8 cellular contexts compared by ENCODE assay signal in the genomic region with DNA sequence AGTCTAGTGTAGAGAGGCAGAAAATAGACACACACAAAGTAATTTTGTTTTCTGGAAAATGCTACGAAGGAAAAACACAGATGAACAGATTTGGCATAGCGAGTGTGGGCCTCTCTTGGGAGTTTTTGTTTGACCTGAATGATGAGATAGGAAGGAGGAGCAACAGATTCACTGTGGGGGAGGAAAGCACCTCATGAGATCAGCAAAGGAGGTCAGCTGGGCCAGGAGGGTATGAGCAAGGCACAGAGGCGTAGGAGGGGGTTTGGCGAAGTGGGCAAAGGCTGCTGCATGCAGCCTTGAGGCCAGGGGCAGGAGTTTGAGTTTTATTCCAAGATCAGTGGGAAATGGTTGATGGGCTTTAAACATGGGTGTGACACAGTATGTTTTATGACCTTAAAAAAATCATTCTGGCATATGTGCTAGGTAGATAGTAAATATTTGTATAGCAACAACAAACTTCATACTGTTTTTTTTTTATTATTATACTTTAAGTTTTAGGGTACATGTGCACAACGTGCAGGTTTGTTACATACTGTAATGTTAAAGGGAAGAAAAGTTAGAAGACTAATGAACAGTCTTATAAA. TPM values are rescaled to one million over a fixed set of nuclear protein-coding genes. Genes with fewer than 3 reads are reported as not detected.
DNase-seq lines count a peak whose midpoint lies in the region; ATAC-seq and TF ChIP-seq lines count a peak whose summit lies in the region.

No MANE protein-coding gene starts in this region.

- H3K27ac Mint-ChIP-seq in activated CD8-positive, alpha-beta T cell treated with anti-CD3 and anti-CD28 coated beads for 36 hours = peak overlapping the region; percentile 75
- H3K27ac Mint-ChIP-seq in activated CD8-positive, alpha-beta T cell treated with anti-CD3 and anti-CD28 coated beads, Interleukin-2, amount 10 ng/mL, durations not matched to agents 7 days and 5 days = no peak overlapping the region

- H3K4me1 ChIP-seq in testis (peaks cover 18% of the 10 kb centered on the region), BE2C (no peaks in the 10 kb centered on the region)

- 46 to 54% methylated on average over 5 of the region's 5 CpGs for WGBS in testis, 2 donors

- H3K36me3 ChIP-seq in testis (ENCODE audit: low read depth, missing control alignments) (no peaks in the 10 kb centered on the region), BE2C (no peaks in the 10 kb centered on the region)

- peak overlapping the region; percentile 73 to 76 for H3K27ac ChIP-seq in testis

- intact Hi-C loops in activated CD8-positive, alpha-beta T cell treated with anti-CD3 and anti-CD28 coated beads for 36 hours (cut with micrococcal nuclease) = no loop called here
- intact Hi-C loops in testis (cut with DNase I; ENCODE audit: low total_unique reads) = no loop called here

- no peaks in the 10 kb centered on the region for H3K27me3 ChIP-seq in testis
- no peaks in the 10 kb centered on the region for H3K27me3 ChIP-seq in BE2C

- TF ChIP-seq CTCF in activated CD8-positive, alpha-beta T cell treated with anti-CD3 and anti-CD28 coated beads for 36 hours (IDR thresholded peaks at IDR 0.05) = no peak
- no peak for TF ChIP-seq CTCF in fibroblast of villous mesenchyme (IDR thresholded peaks at IDR 0.05; ENCODE audit: insufficient read depth, low read depth, low read length)
- TF ChIP-seq CTCF in testis (IDR thresholded peaks at IDR 0.05) = no peak
- no peak for TF ChIP-seq CTCF in BE2C (IDR thresholded peaks at IDR 0.05; ENCODE audit: low read depth, low read length)

- H3K36me3 Mint-ChIP-seq in activated CD8-positive, alpha-beta T cell treated with anti-CD3 and anti-CD28 coated beads for 36 hours (ENCODE audit: low read depth) = peaks cover 4% of the 10 kb centered on the region
- no peaks in the 10 kb centered on the region for H3K36me3 Mint-ChIP-seq in activated CD8-positive, alpha-beta T cell treated with anti-CD3 and anti-CD28 coated beads, Interleukin-2, amount 10 ng/mL, durations not matched to agents 7 days and 5 days (ENCODE audit: low read depth)

- no peak for TF ChIP-seq POLR2A in testis (IDR thresholded peaks at IDR 0.05)

- CTCF ChIA-PET in activated CD8-positive, alpha-beta T cell treated with anti-CD3 and anti-CD28 coated beads for 36 hours (lab: Charles Lee) = interaction anchor here (1.1 kb wide), 1 partner anchor 13 kb away, joined by 3 read pairs; no protein-coding TSS in a partner anchor
- CTCF ChIA-PET in activated CD8-positive, alpha-beta T cell treated with anti-CD3 and anti-CD28 coated beads, Interleukin-2, amount 10 ng/mL, durations not matched to agents 7 days and 5 days (lab: Charles Lee) = no interaction called here

- H3K4me3 ChIP-seq in fibroblast of villous mesenchyme (ENCODE audit: low read depth, low read length) (no peak overlapping the region), testis (no peak overlapping the region), BE2C (ENCODE audit: low read depth, low read length) (no peak overlapping the region)

- H3K27me3 Mint-ChIP-seq in activated CD8-positive, alpha-beta T cell treated with anti-CD3 and anti-CD28 coated beads for 36 hours = no peaks in the 10 kb centered on the region
- no peaks in the 10 kb centered on the region for H3K27me3 Mint-ChIP-seq in activated CD8-positive, alpha-beta T cell treated with anti-CD3 and anti-CD28 coated beads, Interleukin-2, amount 10 ng/mL, durations not matched to agents 7 days and 5 days (ENCODE audit: low read depth)

- H3K9me3 ChIP-seq in testis (no peaks in the 10 kb centered on the region), BE2C (no peaks in the 10 kb centered on the region)

- H3K9me3 Mint-ChIP-seq in activated CD8-positive, alpha-beta T cell treated with anti-CD3 and anti-CD28 coated beads for 36 hours = no peaks in the 10 kb centered on the region
- H3K9me3 Mint-ChIP-seq in activated CD8-positive, alpha-beta T cell treated with anti-CD3 and anti-CD28 coated beads, Interleukin-2, amount 10 ng/mL, durations not matched to agents 7 days and 5 days (ENCODE audit: insufficient read depth) = no peaks in the 10 kb centered on the region

- H3K4me3 Mint-ChIP-seq in activated CD8-positive, alpha-beta T cell treated with anti-CD3 and anti-CD28 coated beads for 36 hours = no peak overlapping the region
- no peak overlapping the region for H3K4me3 Mint-ChIP-seq in activated CD8-positive, alpha-beta T cell treated with anti-CD3 and anti-CD28 coated beads, Interleukin-2, amount 10 ng/mL, durations not matched to agents 7 days and 5 days

- POLR2A ChIA-PET in activated CD8-positive, alpha-beta T cell treated with anti-CD3 and anti-CD28 coated beads for 36 hours (lab: Charles Lee) = no interaction called here
- POLR2A ChIA-PET in activated CD8-positive, alpha-beta T cell treated with anti-CD3 and anti-CD28 coated beads, Interleukin-2, amount 10 ng/mL, durations not matched to agents 7 days and 5 days (lab: Charles Lee) = no interaction called here

- peak; percentile 57 for DNase-seq in activated CD8-positive, alpha-beta T cell treated with anti-CD3 and anti-CD28 coated beads for 36 hours
- no peak for DNase-seq in activated CD8-positive, alpha-beta T cell treated with anti-CD3 and anti-CD28 coated beads, Interleukin-2, amount 10 ng/mL, durations not matched to agents 7 days and 5 days
- DNase-seq in fibroblast of villous mesenchyme (ENCODE audit: low read depth) (peak; percentile 41), testis (peak; percentile 84), BE2C (no peak), OCI-M1 (lab: John Stamatoyannopoulos, UW) (no peak), NCI-H146 treated with DMSO at 0.1 percent for 48 hours (lab: John Stamatoyannopoulos, UW; ENCODE audit: unreplicated experiment) (no peak)

- peaks cover 9% of the 10 kb centered on the region for H3K4me1 Mint-ChIP-seq in activated CD8-positive, alpha-beta T cell treated with anti-CD3 and anti-CD28 coated beads for 36 hours (ENCODE audit: low read depth)
- peaks cover 25% of the 10 kb centered on the region for H3K4me1 Mint-ChIP-seq in activated CD8-positive, alpha-beta T cell treated with anti-CD3 and anti-CD28 coated beads, Interleukin-2, amount 10 ng/mL, durations not matched to agents 7 days and 5 days (ENCODE audit: low read depth)

- ATAC-seq in activated CD8-positive, alpha-beta T cell treated with anti-CD3 and anti-CD28 coated beads for 36 hours = peak; percentile 84
- ATAC-seq in activated CD8-positive, alpha-beta T cell treated with anti-CD3 and anti-CD28 coated beads, Interleukin-2, amount 10 ng/mL, durations not matched to agents 7 days and 5 days = no peak
- peak; percentile 26 for ATAC-seq in HG03060 (IDR thresholded peaks at IDR 0.05; ENCODE audit: low read depth, unreplicated experiment)

RNA-seq across cellular contexts. Expression of a gene that starts 58.0 kb away (rescaled TPM):
- total RNA-seq in activated CD8-positive, alpha-beta T cell treated with anti-CD3 and anti-CD28 coated beads for 36 hours = 10 to 100 TPM; 11.9 to 13.6 TPM
- 1 to 10 TPM; 8.5 to 9.4 TPM for total RNA-seq in activated CD8-positive, alpha-beta T cell treated with anti-CD3 and anti-CD28 coated beads, Interleukin-2, amount 10 ng/mL, durations not matched to agents 7 days and 5 days
- total RNA-seq in fibroblast of villous mesenchyme (11.7 and 13.2 TPM in 2 replicates), testis (10 to 100 TPM; 32.3 to 32.8 TPM)
- polyA plus RNA-seq in testis (ENCODE audit: insufficient read depth, low read depth, low replicate concordance) = 14.6 TPM
- 12.1 TPM for polyA plus RNA-seq in BE2C (2012; ENCODE audit: insufficient read depth, insufficient read length, low read depth)

Comparison
In these comparisons a context has a peak if more than half of its experiments do, and no peak if none do; other contexts are left out.
1. DNase-seq: peak in activated CD8-positive, alpha-beta T cell treated with anti-CD3 and anti-CD28 coated beads for 36 hours (single experiment), fibroblast of villous mesenchyme (single experiment) and testis (single experiment); none in activated CD8-positive, alpha-beta T cell treated with anti-CD3 and anti-CD28 coated beads, Interleukin-2, amount 10 ng/mL, durations not matched to agents 7 days and 5 days (single experiment), BE2C (single experiment), OCI-M1 (single experiment) and NCI-H146 treated with DMSO at 0.1 percent for 48 hours (single experiment).